Comparison of ENCODE assay signal across 1 cellular context in the genomic region with DNA sequence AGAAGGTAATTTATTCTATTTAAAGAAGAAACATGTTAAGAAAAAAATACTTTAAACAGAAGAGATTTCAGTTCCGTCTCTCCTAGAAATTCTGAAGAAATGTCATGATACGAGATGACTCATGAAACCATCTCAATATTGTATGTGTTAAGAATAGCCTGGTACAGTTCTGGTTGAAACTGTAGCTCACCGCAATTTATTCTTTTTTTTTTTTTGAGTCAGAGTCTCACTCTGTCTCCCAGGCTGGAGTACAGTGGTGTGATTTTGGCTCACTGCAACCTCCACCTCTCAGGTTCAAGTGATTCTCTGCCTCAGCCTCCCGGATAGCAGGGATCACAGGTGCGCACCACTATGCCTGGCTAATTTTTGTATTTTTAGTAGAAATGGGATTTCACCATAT.
TF ChIP-seq lines count a peak whose summit lies in the region.

No MANE protein-coding gene starts in this region.

TF ChIP-seq in GM23338, 12 proteins besides CTCF, POLR2A, EP300 and RAD21 (continued from another document):
- TF ChIP-seq, protein P1, sequence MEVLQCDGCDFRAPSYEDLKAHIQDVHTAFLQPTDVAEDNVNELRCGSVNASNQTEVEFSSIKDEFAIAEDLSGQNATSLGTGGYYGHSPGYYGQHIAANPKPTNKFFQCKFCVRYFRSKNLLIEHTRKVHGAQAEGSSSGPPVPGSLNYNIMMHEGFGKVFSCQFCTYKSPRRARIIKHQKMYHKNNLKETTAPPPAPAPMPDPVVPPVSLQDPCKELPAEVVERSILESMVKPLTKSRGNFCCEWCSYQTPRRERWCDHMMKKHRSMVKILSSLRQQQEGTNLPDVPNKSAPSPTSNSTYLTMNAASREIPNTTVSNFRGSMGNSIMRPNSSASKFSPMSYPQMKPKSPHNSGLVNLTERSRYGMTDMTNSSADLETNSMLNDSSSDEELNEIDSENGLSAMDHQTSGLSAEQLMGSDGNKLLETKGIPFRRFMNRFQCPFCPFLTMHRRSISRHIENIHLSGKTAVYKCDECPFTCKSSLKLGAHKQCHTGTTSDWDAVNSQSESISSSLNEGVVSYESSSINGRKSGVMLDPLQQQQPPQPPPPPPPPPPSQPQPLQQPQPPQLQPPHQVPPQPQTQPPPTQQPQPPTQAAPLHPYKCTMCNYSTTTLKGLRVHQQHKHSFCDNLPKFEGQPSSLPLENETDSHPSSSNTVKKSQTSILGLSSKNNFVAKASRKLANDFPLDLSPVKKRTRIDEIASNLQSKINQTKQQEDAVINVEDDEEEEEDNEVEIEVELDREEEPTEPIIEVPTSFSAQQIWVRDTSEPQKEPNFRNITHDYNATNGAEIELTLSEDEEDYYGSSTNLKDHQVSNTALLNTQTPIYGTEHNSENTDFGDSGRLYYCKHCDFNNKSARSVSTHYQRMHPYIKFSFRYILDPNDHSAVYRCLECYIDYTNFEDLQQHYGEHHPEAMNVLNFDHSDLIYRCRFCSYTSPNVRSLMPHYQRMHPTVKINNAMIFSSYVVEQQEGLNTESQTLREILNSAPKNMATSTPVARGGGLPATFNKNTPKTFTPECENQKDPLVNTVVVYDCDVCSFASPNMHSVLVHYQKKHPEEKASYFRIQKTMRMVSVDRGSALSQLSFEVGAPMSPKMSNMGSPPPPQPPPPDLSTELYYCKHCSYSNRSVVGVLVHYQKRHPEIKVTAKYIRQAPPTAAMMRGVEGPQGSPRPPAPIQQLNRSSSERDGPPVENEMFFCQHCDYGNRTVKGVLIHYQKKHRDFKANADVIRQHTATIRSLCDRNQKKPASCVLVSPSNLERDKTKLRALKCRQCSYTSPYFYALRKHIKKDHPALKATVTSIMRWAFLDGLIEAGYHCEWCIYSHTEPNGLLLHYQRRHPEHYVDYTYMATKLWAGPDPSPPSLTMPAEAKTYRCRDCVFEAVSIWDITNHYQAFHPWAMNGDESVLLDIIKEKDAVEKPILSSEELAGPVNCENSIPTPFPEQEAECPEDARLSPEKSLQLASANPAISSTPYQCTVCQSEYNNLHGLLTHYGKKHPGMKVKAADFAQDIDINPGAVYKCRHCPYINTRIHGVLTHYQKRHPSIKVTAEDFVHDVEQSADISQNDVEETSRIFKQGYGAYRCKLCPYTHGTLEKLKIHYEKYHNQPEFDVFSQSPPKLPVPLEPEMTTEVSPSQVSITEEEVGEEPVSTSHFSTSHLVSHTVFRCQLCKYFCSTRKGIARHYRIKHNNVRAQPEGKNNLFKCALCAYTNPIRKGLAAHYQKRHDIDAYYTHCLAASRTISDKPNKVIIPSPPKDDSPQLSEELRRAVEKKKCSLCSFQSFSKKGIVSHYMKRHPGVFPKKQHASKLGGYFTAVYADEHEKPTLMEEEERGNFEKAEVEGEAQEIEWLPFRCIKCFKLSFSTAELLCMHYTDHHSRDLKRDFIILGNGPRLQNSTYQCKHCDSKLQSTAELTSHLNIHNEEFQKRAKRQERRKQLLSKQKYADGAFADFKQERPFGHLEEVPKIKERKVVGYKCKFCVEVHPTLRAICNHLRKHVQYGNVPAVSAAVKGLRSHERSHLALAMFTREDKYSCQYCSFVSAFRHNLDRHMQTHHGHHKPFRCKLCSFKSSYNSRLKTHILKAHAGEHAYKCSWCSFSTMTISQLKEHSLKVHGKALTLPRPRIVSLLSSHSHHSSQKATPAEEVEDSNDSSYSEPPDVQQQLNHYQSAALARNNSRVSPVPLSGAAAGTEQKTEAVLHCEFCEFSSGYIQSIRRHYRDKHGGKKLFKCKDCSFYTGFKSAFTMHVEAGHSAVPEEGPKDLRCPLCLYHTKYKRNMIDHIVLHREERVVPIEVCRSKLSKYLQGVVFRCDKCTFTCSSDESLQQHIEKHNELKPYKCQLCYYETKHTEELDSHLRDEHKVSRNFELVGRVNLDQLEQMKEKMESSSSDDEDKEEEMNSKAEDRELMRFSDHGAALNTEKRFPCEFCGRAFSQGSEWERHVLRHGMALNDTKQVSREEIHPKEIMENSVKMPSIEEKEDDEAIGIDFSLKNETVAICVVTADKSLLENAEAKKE (CRISPR knock-in tag; IDR thresholded peaks at IDR 0.05): no peak
- no peak for TF ChIP-seq EZH2 (IDR thresholded peaks at IDR 0.05; ENCODE audit: low read depth, unreplicated experiment)
- TF ChIP-seq, protein P2, sequence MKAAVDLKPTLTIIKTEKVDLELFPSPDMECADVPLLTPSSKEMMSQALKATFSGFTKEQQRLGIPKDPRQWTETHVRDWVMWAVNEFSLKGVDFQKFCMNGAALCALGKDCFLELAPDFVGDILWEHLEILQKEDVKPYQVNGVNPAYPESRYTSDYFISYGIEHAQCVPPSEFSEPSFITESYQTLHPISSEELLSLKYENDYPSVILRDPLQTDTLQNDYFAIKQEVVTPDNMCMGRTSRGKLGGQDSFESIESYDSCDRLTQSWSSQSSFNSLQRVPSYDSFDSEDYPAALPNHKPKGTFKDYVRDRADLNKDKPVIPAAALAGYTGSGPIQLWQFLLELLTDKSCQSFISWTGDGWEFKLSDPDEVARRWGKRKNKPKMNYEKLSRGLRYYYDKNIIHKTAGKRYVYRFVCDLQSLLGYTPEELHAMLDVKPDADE (IDR thresholded peaks at IDR 0.05): no peak
- TF ChIP-seq JUNB (IDR thresholded peaks at IDR 0.05; ENCODE audit: unreplicated experiment): no peak
- TF ChIP-seq, protein P3, sequence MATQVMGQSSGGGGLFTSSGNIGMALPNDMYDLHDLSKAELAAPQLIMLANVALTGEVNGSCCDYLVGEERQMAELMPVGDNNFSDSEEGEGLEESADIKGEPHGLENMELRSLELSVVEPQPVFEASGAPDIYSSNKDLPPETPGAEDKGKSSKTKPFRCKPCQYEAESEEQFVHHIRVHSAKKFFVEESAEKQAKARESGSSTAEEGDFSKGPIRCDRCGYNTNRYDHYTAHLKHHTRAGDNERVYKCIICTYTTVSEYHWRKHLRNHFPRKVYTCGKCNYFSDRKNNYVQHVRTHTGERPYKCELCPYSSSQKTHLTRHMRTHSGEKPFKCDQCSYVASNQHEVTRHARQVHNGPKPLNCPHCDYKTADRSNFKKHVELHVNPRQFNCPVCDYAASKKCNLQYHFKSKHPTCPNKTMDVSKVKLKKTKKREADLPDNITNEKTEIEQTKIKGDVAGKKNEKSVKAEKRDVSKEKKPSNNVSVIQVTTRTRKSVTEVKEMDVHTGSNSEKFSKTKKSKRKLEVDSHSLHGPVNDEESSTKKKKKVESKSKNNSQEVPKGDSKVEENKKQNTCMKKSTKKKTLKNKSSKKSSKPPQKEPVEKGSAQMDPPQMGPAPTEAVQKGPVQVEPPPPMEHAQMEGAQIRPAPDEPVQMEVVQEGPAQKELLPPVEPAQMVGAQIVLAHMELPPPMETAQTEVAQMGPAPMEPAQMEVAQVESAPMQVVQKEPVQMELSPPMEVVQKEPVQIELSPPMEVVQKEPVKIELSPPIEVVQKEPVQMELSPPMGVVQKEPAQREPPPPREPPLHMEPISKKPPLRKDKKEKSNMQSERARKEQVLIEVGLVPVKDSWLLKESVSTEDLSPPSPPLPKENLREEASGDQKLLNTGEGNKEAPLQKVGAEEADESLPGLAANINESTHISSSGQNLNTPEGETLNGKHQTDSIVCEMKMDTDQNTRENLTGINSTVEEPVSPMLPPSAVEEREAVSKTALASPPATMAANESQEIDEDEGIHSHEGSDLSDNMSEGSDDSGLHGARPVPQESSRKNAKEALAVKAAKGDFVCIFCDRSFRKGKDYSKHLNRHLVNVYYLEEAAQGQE (IDR thresholded peaks at IDR 0.05; ENCODE audit: unreplicated experiment): no peak
- no peak for TF ChIP-seq POLR2AphosphoS5 (IDR thresholded peaks at IDR 0.05; ENCODE audit: low read depth)
- no peak for TF ChIP-seq ZNF331 (CRISPR knock-in tag; IDR thresholded peaks at IDR 0.05; ENCODE audit: low read depth)
- TF ChIP-seq ZNF114 (CRISPR knock-in tag; IDR thresholded peaks at IDR 0.05): no peak
- no peak for TF ChIP-seq NANOG (IDR thresholded peaks at IDR 0.05; ENCODE audit: borderline replicate concordance)
- TF ChIP-seq CREB1 (CRISPR knock-in tag; IDR thresholded peaks at IDR 0.05; ENCODE audit: low read depth): no peak
